22 cellular contexts compared by ENCODE assay signal in genomic region chr7:92375013-92375412, GRCh38.
"Had no signal": no experiment of that assay in that cellular context is flagged by ENCODE, and none has a peak within 500 bp of the region (broad histone marks: within the 10 kb centered on the region; RNA-seq: fewer than 3 reads in every experiment).

No MANE protein-coding gene starts in this region.

- H3K4me1 ChIP-seq: pancreas, right lobe of liver, stomach, thyroid gland, vagina had no signal

- ATAC-seq: left lobe of liver; natural killer cell treated with Interleukin-12 subunit alpha and Interleukin-12 subunit beta and Interleukin-15 and Interleukin-18, amount 100 ng/mL, for 72 hours; pancreas; right lobe of liver; stimulated activated effector memory CD8-positive, alpha-beta T cell treated with anti-CD3 and anti-CD28 coated beads, Interleukin-12 subunit alpha, Interleukin-12 subunit beta, amount 100 ng/mL, for 72 hours had no signal

- H3K27me3 ChIP-seq: dorsolateral prefrontal cortex, neutrophil, pancreas, right lobe of liver, stomach, thyroid gland, vagina had no signal

- H3K4me2 ChIP-seq: smooth muscle cell had no signal

- H3K4me3 ChIP-seq: dorsolateral prefrontal cortex, lung, pancreas, right lobe of liver, smooth muscle cell, stomach, thyroid gland, vagina had no signal

- DNase-seq: dorsolateral prefrontal cortex; effector CD4-positive, alpha-beta T cell; foreskin melanocyte; glutamatergic neuron; kidney; naive B cell; pancreas; right lobe of liver; stimulated activated CD4-positive, alpha-beta T cell treated with anti-CD3 and anti-CD28 coated beads, Interleukin-12 subunit alpha, Interleukin-12 subunit beta, amount 100 ng/mL, for 4 hours; stimulated activated CD4-positive, alpha-beta T cell treated with anti-CD3 and anti-CD28 coated beads, Interleukin-2, amount 100 ng/mL, for 24 hours; stimulated activated CD4-positive, alpha-beta T cell treated with anti-CD3 and anti-CD28 coated beads, Interleukin-4, amount 100 ng/mL, for 24 hours; stimulated activated naive CD4-positive, alpha-beta T cell treated with Interleukin-2 at 50 U/mL for 16 hours; stomach; thyroid gland; trophoblast cell had no signal

- H3K9me3 ChIP-seq: neutrophil, pancreas, right lobe of liver, stomach, thyroid gland, vagina had no signal

- H3K27ac ChIP-seq: neutrophil, pancreas, right lobe of liver, stomach, thyroid gland, vagina had no signal

- H3K36me3 ChIP-seq: thyroid gland had no signal
